In the genomic region with DNA sequence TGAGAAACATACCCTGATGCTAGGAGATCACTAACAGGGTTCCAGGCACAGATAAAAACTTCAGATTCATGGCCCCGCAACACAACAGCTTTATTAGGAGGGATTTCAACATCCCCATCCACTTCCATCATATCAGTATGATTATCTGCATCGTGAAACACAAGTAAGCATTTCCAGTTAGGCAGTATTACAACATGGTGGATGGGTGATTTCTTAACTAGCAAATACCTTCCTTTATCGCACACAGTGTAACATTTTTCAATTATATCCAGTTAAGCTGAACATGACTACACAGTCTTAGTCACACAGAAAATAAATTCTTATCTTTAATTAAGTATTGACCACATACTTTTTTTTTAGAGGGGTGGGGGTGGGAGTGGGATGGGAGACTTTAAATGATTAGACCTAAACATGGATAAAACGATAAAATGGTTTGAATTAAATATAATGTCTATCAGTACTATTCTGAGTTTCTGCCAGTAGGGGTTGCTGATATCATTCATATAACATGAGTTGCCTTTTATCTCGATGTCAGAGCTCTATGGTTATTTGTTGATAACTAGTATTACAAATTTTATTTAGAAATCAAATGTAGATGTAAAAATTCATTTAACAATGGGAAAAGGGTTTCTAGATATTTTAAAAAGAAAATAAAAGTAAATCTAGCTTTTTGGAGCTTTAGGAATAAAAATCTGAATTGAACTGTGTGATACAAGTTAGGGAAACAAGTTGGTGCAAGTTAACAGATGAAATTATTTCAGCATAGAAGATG, we compare ENCODE assay signal across 8 cellular contexts.
A peak's percentile ranks its signal among the peaks of the same experiment; 100 is the strongest.
DNase-seq lines count a peak whose midpoint lies in the region; ATAC-seq, FAIRE-seq and TF ChIP-seq lines count a peak whose summit lies in the region.

No MANE protein-coding gene starts in this region.

- DNase-seq in ACHN (peak; percentile 62), GM12891 (ENCODE audit: insufficient read length, low spot score) (no peak), KBM-7 (peak; percentile 37), RCC 7860 (ENCODE audit: low spot score) (peak; percentile 54), endothelial cell (ENCODE audit: low spot score) (no peak), natural killer cell (no peak), coronary artery (ENCODE audit: low spot score) (no peak)

- TF ChIP-seq CTCF in endothelial cell (IDR thresholded peaks at IDR 0.05; ENCODE audit: unreplicated experiment) (peak; percentile 46), natural killer cell (IDR thresholded peaks at IDR 0.05) (peak; percentile 87), coronary artery (IDR thresholded peaks at IDR 0.05) (no peak)

- H3K9me3 Mint-ChIP-seq in endothelial cell (ENCODE audit: unreplicated experiment) (no peaks in the 10 kb centered on the region), natural killer cell (no peaks in the 10 kb centered on the region)

- H3K27me3 Mint-ChIP-seq in endothelial cell (ENCODE audit: unreplicated experiment) = no peaks in the 10 kb centered on the region
- H3K27me3 Mint-ChIP-seq in natural killer cell (ENCODE audit: low read depth in 2 of 2) = no peaks in the 10 kb centered on the region

- peaks cover 16% of the 10 kb centered on the region for H3K36me3 Mint-ChIP-seq in endothelial cell (ENCODE audit: low read depth, unreplicated experiment)
- peaks cover 21% of the 10 kb centered on the region for H3K36me3 Mint-ChIP-seq in natural killer cell

- no peak overlapping the region for H3K27ac ChIP-seq in coronary artery

- intact Hi-C loops in natural killer cell (cut with micrococcal nuclease) = loop anchor here (1.0 to 10.0 kb wide), 4 partner anchors 147 to 1335 kb away; a partner anchor contains a TSS

- ATAC-seq in natural killer cell (peak; percentile 71 to 88 (median 82)), HG03354 (IDR thresholded peaks at IDR 0.05; ENCODE audit: poor library complexity, severe bottlenecking, unreplicated experiment) (no peak)

- no peaks in the 10 kb centered on the region for H3K4me1 Mint-ChIP-seq in endothelial cell (ENCODE audit: unreplicated experiment)
- peaks cover 0 to 7% of the 10 kb centered on the region in 2 donors for H3K4me1 Mint-ChIP-seq in natural killer cell

- H3K27ac Mint-ChIP-seq in endothelial cell (ENCODE audit: unreplicated experiment) (no peak overlapping the region), natural killer cell (no peak overlapping the region)

- FAIRE-seq in GM12891 (lab: Jason Lieb, UNC) = peak; percentile 23
- FAIRE-seq in RCC 7860 (lab: Jason Lieb, UNC) = peak; percentile 88

- in situ Hi-C loops in ACHN (cut with HindIII; ENCODE audit: low pct_ligation_motif_present, low pct_unique_long_range_greater_than_20kb, low sequenced_read_pairs) (no loop called here), KBM-7 (cut with MboI; ENCODE audit: low pct_unique_long_range_greater_than_20kb, low sequenced_read_pairs) (no loop called here)

- H3K4me3 ChIP-seq in coronary artery = no peak overlapping the region

- H3K4me3 Mint-ChIP-seq in endothelial cell (ENCODE audit: unreplicated experiment) (no peak overlapping the region), natural killer cell (no peak overlapping the region)

- TF ChIP-seq POLR2A in GM12891 (IDR thresholded peaks at IDR 0.05; ENCODE audit: low read depth, low read length) = no peak

TF ChIP-seq in GM12891, 5 proteins besides CTCF, POLR2A, EP300 and RAD21:
- no peak for TF ChIP-seq SPI1 (IDR thresholded peaks at IDR 0.05; ENCODE audit: low read depth, low read length)
- no peak for TF ChIP-seq TAF1 (IDR thresholded peaks at IDR 0.05; ENCODE audit: low read depth, low read length)
- no peak for TF ChIP-seq POU2F2 (IDR thresholded peaks at IDR 0.05; ENCODE audit: low read depth, low read length)
- TF ChIP-seq POLR2AphosphoS5 (IDR thresholded peaks at IDR 0.05; ENCODE audit: low read depth, low read length) = no peak
- no peak for TF ChIP-seq PAX5 (IDR thresholded peaks at IDR 0.05; ENCODE audit: insufficient read depth, low read length, severe bottlenecking)

Comparison
In these comparisons a context has a peak if more than half of its experiments do, and no peak if none do; other contexts are left out.
1. DNase-seq: peak in ACHN (single experiment), KBM-7 (single experiment) and RCC 7860 (single experiment); none in GM12891 (single experiment), endothelial cell (single experiment), natural killer cell (single experiment) and coronary artery (single experiment).